8 cellular contexts compared by ENCODE assay signal in the genomic region with DNA sequence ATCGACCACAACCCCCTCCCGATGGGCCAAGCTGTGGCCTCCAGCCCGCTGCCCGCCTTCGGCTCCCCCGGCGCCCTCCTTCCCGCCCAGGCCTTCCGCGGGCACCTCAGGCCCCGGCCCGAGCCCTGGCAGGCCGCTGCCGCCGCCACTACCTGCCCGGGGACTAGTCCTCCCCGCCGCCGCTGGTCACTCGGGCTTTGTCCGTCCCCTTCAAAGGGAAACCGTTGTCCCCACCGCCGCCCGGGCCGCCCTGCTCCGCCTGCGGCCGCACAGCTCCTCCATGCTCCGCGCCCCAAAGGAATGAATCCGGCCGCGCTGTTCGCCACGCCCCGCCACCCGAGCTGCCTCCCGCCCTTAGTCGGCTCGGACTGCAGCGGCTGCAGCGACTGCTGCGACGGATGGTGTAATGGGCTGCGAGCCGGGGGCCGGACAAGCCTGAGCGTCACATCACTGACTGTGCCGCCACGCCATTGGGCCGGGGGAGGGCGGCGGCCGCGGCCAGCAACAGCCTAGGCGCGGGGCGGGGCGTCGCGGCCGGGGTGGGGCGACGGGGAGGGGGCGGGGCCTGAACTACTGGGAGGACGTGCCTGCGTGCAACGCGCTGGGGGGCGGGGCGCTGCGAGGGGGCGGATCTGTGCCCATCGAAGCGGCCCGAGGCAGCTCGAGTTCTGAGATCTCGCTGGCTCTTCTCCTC. TPM values are rescaled to one million over a fixed set of nuclear protein-coding genes. Genes with fewer than 3 reads are reported as not detected.
A peak's percentile ranks its signal among the peaks of the same experiment; 100 is the strongest.
DNase-seq lines count a peak whose midpoint lies in the region; ATAC-seq and TF ChIP-seq lines count a peak whose summit lies in the region.

A gene with protein sequence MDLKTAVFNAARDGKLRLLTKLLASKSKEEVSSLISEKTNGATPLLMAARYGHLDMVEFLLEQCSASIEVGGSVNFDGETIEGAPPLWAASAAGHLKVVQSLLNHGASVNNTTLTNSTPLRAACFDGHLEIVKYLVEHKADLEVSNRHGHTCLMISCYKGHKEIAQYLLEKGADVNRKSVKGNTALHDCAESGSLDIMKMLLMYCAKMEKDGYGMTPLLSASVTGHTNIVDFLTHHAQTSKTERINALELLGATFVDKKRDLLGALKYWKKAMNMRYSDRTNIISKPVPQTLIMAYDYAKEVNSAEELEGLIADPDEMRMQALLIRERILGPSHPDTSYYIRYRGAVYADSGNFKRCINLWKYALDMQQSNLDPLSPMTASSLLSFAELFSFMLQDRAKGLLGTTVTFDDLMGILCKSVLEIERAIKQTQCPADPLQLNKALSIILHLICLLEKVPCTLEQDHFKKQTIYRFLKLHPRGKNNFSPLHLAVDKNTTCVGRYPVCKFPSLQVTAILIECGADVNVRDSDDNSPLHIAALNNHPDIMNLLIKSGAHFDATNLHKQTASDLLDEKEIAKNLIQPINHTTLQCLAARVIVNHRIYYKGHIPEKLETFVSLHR (minus strand): TSS at position 405 of the 694 bp plus-strand sequence. CDS start 1,282 bp downstream, outside the sequence.

- peak within 1 kb of the TSS; percentile 71 for H3K4me2 ChIP-seq in SU-DHL-6 (ENCODE audit: low read depth, low read length, poor library complexity, severe bottlenecking)
- H3K4me2 ChIP-seq in parathyroid adenoma (ENCODE audit: low read length), result peak within 1 kb of the TSS; percentile 90

- no peaks in the 10 kb centered on the region for H3K9me2 ChIP-seq in SU-DHL-6 (replicated peaks; ENCODE audit: insufficient read depth, low read length)

- TF ChIP-seq POLR2A in GM10847 (IDR thresholded peaks at IDR 0.05; ENCODE audit: extremely low read depth, insufficient read length) (peak; percentile 97), tibial nerve (IDR thresholded peaks at IDR 0.05) (peak; percentile 100)

- DNase-seq in NCI-H128 (lab: John Stamatoyannopoulos, UW; ENCODE audit: unreplicated experiment), result peak; percentile 56
- peak; percentile 96 for DNase-seq in activated naive CD8-positive, alpha-beta T cell treated with anti-CD3 and anti-CD28 coated beads, Interleukin-2, amount 50 U/mL, for 16 hours (ENCODE audit: low read depth, low spot score)
- DNase-seq in Right ventricle myocardium superior, result peak; percentile 98
- DNase-seq in tibial nerve (ENCODE audit: low spot score in 2 of 2), result peak; percentile 95 to 97

- H3K4me1 ChIP-seq in parathyroid adenoma (peaks cover 14% of the 10 kb centered on the region), tibial nerve (peaks cover 0 to 38% (median 26%) of the 10 kb centered on the region in 4 donors)

- peaks cover 39% of the 10 kb centered on the region for H3K36me3 ChIP-seq in SU-DHL-6 (ENCODE audit: low read length)
- H3K36me3 ChIP-seq in parathyroid adenoma (ENCODE audit: control insufficient read depth, insufficient read depth, low read length), result no peaks in the 10 kb centered on the region
- no peaks in the 10 kb centered on the region for H3K36me3 ChIP-seq in tibial nerve

- H3K27me3 ChIP-seq in SU-DHL-6 (ENCODE audit: low read length) (no peaks in the 10 kb centered on the region), parathyroid adenoma (ENCODE audit: control insufficient read depth, insufficient read depth, low read length) (no peaks in the 10 kb centered on the region), tibial nerve (no peaks in the 10 kb centered on the region)

- H3K4me3 ChIP-seq in SU-DHL-6 (ENCODE audit: insufficient read depth, low read length, poor library complexity, severe bottlenecking), result peak within 1 kb of the TSS; percentile 99
- peak within 1 kb of the TSS; percentile 85 for H3K4me3 ChIP-seq in parathyroid adenoma (ENCODE audit: low read depth, low read length)
- H3K4me3 ChIP-seq in tibial nerve, result peak within 1 kb of the TSS; percentile 70 to 96 (median 90)

- WGBS in tibial nerve, 2 donors, result 0 to 1% methylated on average over 13 to 79 of the region's 79 CpGs

- H2AFZ ChIP-seq in SU-DHL-6 (ENCODE audit: low read depth, low read length, severe bottlenecking) (peak within 1 kb of the TSS; percentile 99), parathyroid adenoma (peak within 1 kb of the TSS; percentile 81)

- intact Hi-C loops in Right ventricle myocardium superior (cut with DNase I), result loop anchor here (5.0 to 10.0 kb wide), 2 partner anchors 87 to 170 kb away; no protein-coding TSS in a partner anchor

- peak; percentile 69 to 100 for TF ChIP-seq EP300 in tibial nerve (IDR thresholded peaks at IDR 0.05)

- H4K20me1 ChIP-seq in SU-DHL-6 (ENCODE audit: low read depth, low read length), result peaks cover 27% of the 10 kb centered on the region

- H3K9ac ChIP-seq in SU-DHL-6 (ENCODE audit: low read length), result peak within 1 kb of the TSS; percentile 99
- H3K9ac ChIP-seq in parathyroid adenoma, result peak within 1 kb of the TSS; percentile 16

- H3F3A ChIP-seq in SU-DHL-6 (ENCODE audit: insufficient read depth), result no peaks in the 10 kb centered on the region

- ATAC-seq in HG02678 (IDR thresholded peaks at IDR 0.05; ENCODE audit: unreplicated experiment), result peak; percentile 96
- peak; percentile 98 for ATAC-seq in Right ventricle myocardium superior (ENCODE audit: poor library complexity)

- peak within 1 kb of the TSS; percentile 88 for H3K27ac ChIP-seq in SU-DHL-6 (ENCODE audit: low read depth, low read length)
- H3K27ac ChIP-seq in parathyroid adenoma, result peak within 1 kb of the TSS; percentile 83
- H3K27ac ChIP-seq in tibial nerve, result peak within 1 kb of the TSS; percentile 97 to 100 (median 100)

- H3K9me3 ChIP-seq in SU-DHL-6 (ENCODE audit: insufficient read depth, low read length), result peaks cover 9% of the 10 kb centered on the region; the same call in 1 of the 2 replicates
- no peaks in the 10 kb centered on the region for H3K9me3 ChIP-seq in parathyroid adenoma (ENCODE audit: control insufficient read depth, low read length)
- peaks cover 0 to 17% (median 0%) of the 10 kb centered on the region in 4 donors for H3K9me3 ChIP-seq in tibial nerve

- TF ChIP-seq CTCF in SU-DHL-6 (IDR thresholded peaks at IDR 0.05; ENCODE audit: insufficient read depth, low read length, poor library complexity, severe bottlenecking) (no peak), parathyroid adenoma (IDR thresholded peaks at IDR 0.05) (no peak), tibial nerve (IDR thresholded peaks at IDR 0.05) (peak in 1 of 5 experiments; percentile 50)

- H3K79me2 ChIP-seq in SU-DHL-6 (ENCODE audit: insufficient read depth, low read length) (peaks cover 46% of the 10 kb centered on the region), parathyroid adenoma (peaks cover 3% of the 10 kb centered on the region)

RNA-seq across cellular contexts. Expression of the gene that starts here (rescaled TPM):
- total RNA-seq in Right ventricle myocardium superior (46.8 TPM), tibial nerve (10 to 100 TPM; 16.9 to 24.5 (median 20.3) TPM)

Comparison
In these comparisons a context has a peak if more than half of its experiments do, and no peak if none do; other contexts are left out.
1. Peak in every context shown above with its lines: DNase-seq, ATAC-seq, H3K4me3 ChIP-seq and H3K27ac ChIP-seq.